ENCODE assay signal across 17 cellular contexts in the genomic region with DNA sequence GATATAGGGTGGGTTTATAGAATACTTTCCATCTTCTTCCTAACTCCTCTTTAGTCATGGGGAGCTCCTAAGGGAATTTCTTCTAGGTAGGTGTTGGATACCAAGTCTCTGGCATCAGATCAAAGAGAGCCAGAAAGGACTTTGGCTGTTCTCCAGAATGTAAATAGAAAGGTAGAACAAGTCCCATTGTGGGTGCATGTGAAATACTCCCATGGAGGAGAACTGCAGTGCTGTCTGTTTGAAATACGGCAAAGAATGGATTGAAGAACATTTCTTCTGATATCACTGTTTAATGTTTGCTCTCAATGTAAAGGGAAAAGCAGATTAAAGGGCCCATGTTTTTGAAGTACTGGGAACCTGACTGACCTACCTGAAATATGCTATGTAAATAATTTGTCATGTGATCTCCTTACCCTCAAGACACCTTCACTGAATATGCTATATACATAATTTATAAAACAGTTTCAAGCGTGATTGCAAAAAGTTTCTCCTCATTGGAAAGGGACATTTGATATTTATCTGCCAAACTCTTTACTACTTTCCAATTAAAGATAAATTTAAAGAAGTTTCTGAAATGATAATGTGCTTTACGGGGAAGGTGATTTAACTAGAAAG.
DNase-seq lines count a peak whose midpoint lies in the region; ATAC-seq, FAIRE-seq and TF ChIP-seq lines count a peak whose summit lies in the region.
"Had no signal": no experiment of that assay in that cellular context is flagged by ENCODE, and none has a peak within 500 bp of the region (broad histone marks: within the 10 kb centered on the region; RNA-seq: fewer than 3 reads in every experiment).

No MANE protein-coding gene starts in this region.

- no peaks in the 10 kb centered on the region for H3K27me3 ChIP-seq in CD4-positive, alpha-beta memory T cell (ENCODE audit: insufficient read depth, low read length)
- H3K27me3 ChIP-seq: neutrophil had no signal

- peak; percentile 14 for DNase-seq in COLO668 (lab: John Stamatoyannopoulos, UW; ENCODE audit: unreplicated experiment)
- DNase-seq in NCI-H774 (lab: John Stamatoyannopoulos, UW): peak; percentile 25
- DNase-seq in mesothelial cell of epicardium (ENCODE audit: low spot score in 2 of 2, unreplicated experiment in 2 of 2): no peak
- DNase-seq in kidney: no peak
- DNase-seq in CD4-positive, alpha-beta memory T cell: no peak
- DNase-seq: activated gamma-delta T cell treated with Interleukin-2 at 50 U/mL for 16 hours; effector CD4-positive, alpha-beta T cell; IMR-90; stimulated activated naive CD8-positive, alpha-beta T cell treated with anti-CD3 and anti-CD28 coated beads, Interleukin-15, amount 100 ng/mL, for 72 hours; WERI-Rb-1 had no signal

- no peaks in the 10 kb centered on the region for H3K36me3 Mint-ChIP-seq in mesothelial cell of epicardium
- no peaks in the 10 kb centered on the region for H3K36me3 Mint-ChIP-seq in CD4-positive, alpha-beta memory T cell
- H3K36me3 Mint-ChIP-seq: brain had no signal

- H3K9ac ChIP-seq in kidney (ENCODE audit: low read length in 2 of 2): no peak overlapping the region

- no peak overlapping the region for H3K27ac ChIP-seq in kidney (ENCODE audit: low read depth in 2 of 2, low read length in 2 of 2)
- H3K27ac ChIP-seq in CD4-positive, alpha-beta memory T cell (ENCODE audit: low read depth, low read length): no peak overlapping the region
- H3K27ac ChIP-seq: neutrophil, WERI-Rb-1 had no signal

- CTCF ChIA-PET in CD4-positive, alpha-beta memory T cell (lab: Charles Lee; ENCODE audit: partially characterized antibody): no interaction called here

- H3K4me3 ChIP-seq in kidney (ENCODE audit: low read length in 2 of 2): no peak overlapping the region
- no peak overlapping the region for H3K4me3 ChIP-seq in CD4-positive, alpha-beta memory T cell (ENCODE audit: low read length in 2 of 2)
- H3K4me3 ChIP-seq: skin epidermis had no signal

- H3K4me3 Mint-ChIP-seq in mesothelial cell of epicardium: no peak overlapping the region
- no peak overlapping the region for H3K4me3 Mint-ChIP-seq in CD4-positive, alpha-beta memory T cell
- H3K4me3 Mint-ChIP-seq: brain; memory B cell; stimulated activated naive CD8-positive, alpha-beta T cell treated with anti-CD3 and anti-CD28 coated beads, Interleukin-15, amount 100 ng/mL, for 72 hours had no signal

- H3K27ac Mint-ChIP-seq in mesothelial cell of epicardium: peak overlapping the region; percentile 76
- H3K27ac Mint-ChIP-seq in CD4-positive, alpha-beta memory T cell: no peak overlapping the region
- H3K27ac Mint-ChIP-seq: memory B cell; stimulated activated naive CD8-positive, alpha-beta T cell treated with anti-CD3 and anti-CD28 coated beads, Interleukin-15, amount 100 ng/mL, for 72 hours had no signal

- intact Hi-C loops in kidney (cut with DNase I): no loop called here
- intact Hi-C loops in CD4-positive, alpha-beta memory T cell (cut with micrococcal nuclease): no loop called here

- no peak for TF ChIP-seq RAD21 in Ishikawa (IDR thresholded peaks at IDR 0.05; ENCODE audit: low read depth)

- no peaks in the 10 kb centered on the region for H3K9me3 Mint-ChIP-seq in mesothelial cell of epicardium
- no peaks in the 10 kb centered on the region for H3K9me3 Mint-ChIP-seq in CD4-positive, alpha-beta memory T cell
- H3K9me3 Mint-ChIP-seq: brain; memory B cell; stimulated activated naive CD8-positive, alpha-beta T cell treated with anti-CD3 and anti-CD28 coated beads, Interleukin-15, amount 100 ng/mL, for 72 hours had no signal

- H3K9me3 ChIP-seq in kidney (ENCODE audit: control insufficient read depth in 1 of 2, low read length in 2 of 2): no peaks in the 10 kb centered on the region
- no peaks in the 10 kb centered on the region for H3K9me3 ChIP-seq in CD4-positive, alpha-beta memory T cell (ENCODE audit: control insufficient read depth in 1 of 2, low read length in 2 of 2)
- H3K9me3 ChIP-seq: neutrophil had no signal

- TF ChIP-seq EP300 in Ishikawa (IDR thresholded peaks at IDR 0.05; ENCODE audit: borderline replicate concordance): peak; percentile 73; the same call in 1 of the 2 replicates

- TF ChIP-seq CTCF in mesothelial cell of epicardium (IDR thresholded peaks at IDR 0.05; ENCODE audit: unreplicated experiment): no peak
- no peak for TF ChIP-seq CTCF in kidney (IDR thresholded peaks at IDR 0.05; ENCODE audit: borderline replicate concordance, extremely low read depth, insufficient read depth)

- no peak for ATAC-seq in GM18909 (IDR thresholded peaks at IDR 0.05; ENCODE audit: poor library complexity, unreplicated experiment)
- ATAC-seq in HG02763 (IDR thresholded peaks at IDR 0.05; ENCODE audit: unreplicated experiment): no peak
- ATAC-seq: stimulated activated naive CD8-positive, alpha-beta T cell treated with anti-CD3 and anti-CD28 coated beads, Interleukin-15, amount 100 ng/mL, for 72 hours had no signal

- H3K4me1 Mint-ChIP-seq in mesothelial cell of epicardium: peaks cover 69% of the 10 kb centered on the region
- H3K4me1 Mint-ChIP-seq in CD4-positive, alpha-beta memory T cell: no peaks in the 10 kb centered on the region
- H3K4me1 Mint-ChIP-seq: stimulated activated naive CD8-positive, alpha-beta T cell treated with anti-CD3 and anti-CD28 coated beads, Interleukin-15, amount 100 ng/mL, for 72 hours had no signal

- no peaks in the 10 kb centered on the region for H3K27me3 Mint-ChIP-seq in mesothelial cell of epicardium (ENCODE audit: low read depth)
- peaks cover 11 to 13% of the 10 kb centered on the region in 2 donors for H3K27me3 Mint-ChIP-seq in CD4-positive, alpha-beta memory T cell
- H3K27me3 Mint-ChIP-seq: brain had no signal

- no peaks in the 10 kb centered on the region for H3K36me3 ChIP-seq in kidney (ENCODE audit: control insufficient read depth in 1 of 2, insufficient read depth in 2 of 2, low read length in 2 of 2)
- no peaks in the 10 kb centered on the region for H3K36me3 ChIP-seq in CD4-positive, alpha-beta memory T cell (ENCODE audit: insufficient read depth, low read length)
- H3K36me3 ChIP-seq: neutrophil, WERI-Rb-1 had no signal

- no peak for FAIRE-seq in kidney (lab: Jason Lieb, UNC)

- POLR2A ChIA-PET in CD4-positive, alpha-beta memory T cell (lab: Charles Lee; ENCODE audit: partially characterized antibody): no interaction called here

- H3K4me1 ChIP-seq in kidney (ENCODE audit: control insufficient read depth in 1 of 2, insufficient read depth in 1 of 2, low read depth in 1 of 2, low read length in 2 of 2): peaks cover 4 to 9% of the 10 kb centered on the region in 2 donors
- H3K4me1 ChIP-seq in CD4-positive, alpha-beta memory T cell (ENCODE audit: insufficient read depth, low read length): no peaks in the 10 kb centered on the region

TF ChIP-seq in Ishikawa, 13 proteins besides CTCF, POLR2A, EP300 and RAD21:
- no peak for TF ChIP-seq TAF1 (IDR thresholded peaks at IDR 0.05; ENCODE audit: low read depth)
- TF ChIP-seq, protein P1, sequence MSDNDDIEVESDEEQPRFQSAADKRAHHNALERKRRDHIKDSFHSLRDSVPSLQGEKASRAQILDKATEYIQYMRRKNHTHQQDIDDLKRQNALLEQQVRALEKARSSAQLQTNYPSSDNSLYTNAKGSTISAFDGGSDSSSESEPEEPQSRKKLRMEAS (IDR thresholded peaks at IDR 0.05): peak; percentile 46; the same call in 1 of the 2 replicates
- TF ChIP-seq TCF12 (IDR thresholded peaks at IDR 0.05; ENCODE audit: low read depth): peak; percentile 58
- peak; percentile 56 for TF ChIP-seq TEAD4 (IDR thresholded peaks at IDR 0.05)
- TF ChIP-seq, protein P2, sequence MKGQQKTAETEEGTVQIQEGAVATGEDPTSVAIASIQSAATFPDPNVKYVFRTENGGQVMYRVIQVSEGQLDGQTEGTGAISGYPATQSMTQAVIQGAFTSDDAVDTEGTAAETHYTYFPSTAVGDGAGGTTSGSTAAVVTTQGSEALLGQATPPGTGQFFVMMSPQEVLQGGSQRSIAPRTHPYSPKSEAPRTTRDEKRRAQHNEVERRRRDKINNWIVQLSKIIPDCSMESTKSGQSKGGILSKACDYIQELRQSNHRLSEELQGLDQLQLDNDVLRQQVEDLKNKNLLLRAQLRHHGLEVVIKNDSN (IDR thresholded peaks at IDR 0.05): peak; percentile 42; the same call in 1 of the 2 replicates
- TF ChIP-seq FOXM1 (IDR thresholded peaks at IDR 0.05; ENCODE audit: borderline replicate concordance, low read depth): peak; percentile 36; the same call in 1 of the 2 replicates
- peak; percentile 96 for TF ChIP-seq NFIC (IDR thresholded peaks at IDR 0.05)
- no peak for TF ChIP-seq CREB1 (IDR thresholded peaks at IDR 0.05; ENCODE audit: low read depth)

Comparison
In these comparisons a context has a peak if more than half of its experiments do, and no peak if none do; other contexts are left out.
1. DNase-seq: peak in COLO668 (single experiment) and NCI-H774 (single experiment); none in mesothelial cell of epicardium (0 of 2), kidney (single experiment) and CD4-positive, alpha-beta memory T cell (0 of 5).